17 cellular contexts compared by ENCODE assay signal in the genomic region with DNA sequence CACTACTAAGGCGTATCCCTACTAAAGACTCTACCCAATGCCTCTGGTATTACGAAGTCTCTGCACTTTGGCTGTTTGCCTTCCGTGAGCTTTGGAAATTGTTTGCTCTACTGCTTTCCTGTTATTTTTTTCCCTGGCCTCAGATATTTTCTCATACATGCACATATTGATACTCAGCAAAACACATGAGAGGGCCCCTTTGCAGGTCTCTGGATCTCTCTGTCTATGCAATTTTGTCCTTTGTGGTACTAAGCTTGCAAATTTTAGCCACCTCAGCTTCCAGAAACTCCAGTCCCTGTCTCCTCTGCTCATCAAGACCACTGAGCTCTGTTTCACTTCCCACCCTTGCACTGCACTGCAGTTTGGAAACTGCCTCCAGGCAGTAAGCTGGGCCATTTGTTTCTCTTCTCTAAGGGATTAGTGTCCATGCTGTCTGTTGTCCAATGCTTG. TPM values are rescaled to one million over a fixed set of nuclear protein-coding genes. Genes with fewer than 3 reads are reported as not detected.
DNase-seq lines count a peak whose midpoint lies in the region; ATAC-seq and TF ChIP-seq lines count a peak whose summit lies in the region.
"Had no signal": no experiment of that assay in that cellular context is flagged by ENCODE, and none has a peak within 500 bp of the region (broad histone marks: within the 10 kb centered on the region; RNA-seq: fewer than 3 reads in every experiment).

No MANE protein-coding gene starts in this region.

- no peak overlapping the region for H2BK20ac ChIP-seq in IMR-90 (ENCODE audit: low read depth, low read length)

- TF ChIP-seq RAD21 in IMR-90 (IDR thresholded peaks at IDR 0.05; ENCODE audit: low read length), result no peak

- H3K36me3 ChIP-seq in IMR-90 (ENCODE audit: control insufficient read depth, insufficient read depth, low read length) (no peaks in the 10 kb centered on the region; the same call in 1 of the 2 replicates), Caco-2 (ENCODE audit: control insufficient read depth, insufficient read depth, low read length) (no peaks in the 10 kb centered on the region)
- H3K36me3 ChIP-seq: neutrophil, thoracic aorta had no signal

- no peaks in the 10 kb centered on the region for H3K27me3 ChIP-seq in IMR-90 (ENCODE audit: control insufficient read depth, insufficient read depth, low read length)
- H3K27me3 ChIP-seq in Caco-2 (replicated peaks; ENCODE audit: control insufficient read depth, insufficient read depth, low read length), result no peaks in the 10 kb centered on the region
- H3K27me3 ChIP-seq: BLaER1, neutrophil had no signal

- no peak overlapping the region for H4K91ac ChIP-seq in IMR-90 (ENCODE audit: insufficient read depth, low read depth, low read length)

- H3K4me1 ChIP-seq in IMR-90 (ENCODE audit: control insufficient read depth, insufficient read depth, low read length), result no peaks in the 10 kb centered on the region
- H3K4me1 ChIP-seq in Caco-2, result no peaks in the 10 kb centered on the region

- no peak overlapping the region for H3K56ac ChIP-seq in IMR-90 (ENCODE audit: extremely low read depth, insufficient read depth, low read length)

- peaks cover 15 to 19% of the 10 kb centered on the region in 2 experiments; a peak in 3 of 4 replicates for H3K79me1 ChIP-seq in IMR-90 (ENCODE audit: low read depth in 1 of 2, low read length in 2 of 2)

- H2AK9ac ChIP-seq in IMR-90 (replicated peaks; ENCODE audit: low read depth, low read length, poor library complexity), result no peak overlapping the region

- no peak overlapping the region for H3K27ac ChIP-seq in IMR-90 (ENCODE audit: insufficient read depth, low read length)
- H3K27ac ChIP-seq: BLaER1, neutrophil, thoracic aorta had no signal

- H3K4me3 ChIP-seq in IMR-90 (ENCODE audit: insufficient read depth, low read depth, low read length) (no peak overlapping the region), Caco-2 (ENCODE audit: low read depth, low read length) (no peak overlapping the region)
- H3K4me3 ChIP-seq: BLaER1, thoracic aorta had no signal

- H2AFZ ChIP-seq in IMR-90 (replicated peaks; ENCODE audit: low read length, poor library complexity), result no peak overlapping the region

- H3K4me2 ChIP-seq in IMR-90 (ENCODE audit: low read depth, low read length), result no peak overlapping the region
- H3K4me2 ChIP-seq: BLaER1 had no signal

- TF ChIP-seq CTCF in IMR-90 (conservative IDR thresholded peaks at IDR 0.05; ENCODE audit: low read depth, low read length), result no peak
- no peak for TF ChIP-seq CTCF in WTC11 (IDR thresholded peaks at IDR 0.05)
- no peak for TF ChIP-seq CTCF in Caco-2 (IDR thresholded peaks at IDR 0.05; ENCODE audit: insufficient read depth in 1 of 2, low read depth in 1 of 2, low read length in 1 of 2, severe bottlenecking in 1 of 2, unreplicated experiment in 1 of 2)

- intact Hi-C loops in IMR-90 (cut with micrococcal nuclease) (loop anchor here (5.0 kb wide), 1 partner anchor 152 kb away; a partner anchor contains a TSS), Caco-2 (cut with micrococcal nuclease; ENCODE audit: unreplicated experiment) (no loop called here)

- no peak overlapping the region for H3K4ac ChIP-seq in IMR-90 (ENCODE audit: low read depth, low read length)

- H2BK15ac ChIP-seq in IMR-90 (ENCODE audit: low read depth, low read length), result no peak overlapping the region

- in situ Hi-C loops in IMR-90 (cut with MboI; ENCODE audit: low sequenced_read_pairs), result no loop called here

- H3K9me1 ChIP-seq in IMR-90 (ENCODE audit: insufficient read depth, low read length), result no peaks in the 10 kb centered on the region

- H2AK5ac ChIP-seq in IMR-90 (ENCODE audit: low read depth, low read length), result no peak overlapping the region

- H3K27ac Mint-ChIP-seq in WTC11 (peak overlapping the region; percentile 25; the same call in 1 of the 2 replicates), Caco-2 (ENCODE audit: unreplicated experiment) (no peak overlapping the region)
- H3K27ac Mint-ChIP-seq: memory B cell had no signal

- BruUV-seq in IMR-90 (replicated peaks; lab: Mats Ljungman, UMichigan) (no TSS peak), Caco-2 (replicated peaks; lab: Mats Ljungman, UMichigan) (no TSS peak)

- WGBS in IMR-90 (ENCODE audit: extremely low coverage in 2 of 2, insufficient read length in 1 of 2), 2 experiments, result 83% methylated on average over 2 of the region's 3 CpGs; no CpG with 5 or more reads in 1 of the 2 experiments

- no peak overlapping the region for H4K8ac ChIP-seq in IMR-90 (ENCODE audit: low read depth in 2 of 2, low read length in 2 of 2)

- H3K23ac ChIP-seq in IMR-90 (ENCODE audit: low read depth, low read length), result no peak overlapping the region

- no peak overlapping the region for H2BK120ac ChIP-seq in IMR-90 (ENCODE audit: low read depth, low read length)

- H2BK5ac ChIP-seq in IMR-90 (ENCODE audit: low read depth, low read length, poor library complexity, severe bottlenecking), result no peak overlapping the region

- TF ChIP-seq POLR2A in IMR-90 (IDR thresholded peaks at IDR 0.05; ENCODE audit: low read depth, low read length), result no peak

- H4K20me1 ChIP-seq in IMR-90 (ENCODE audit: insufficient read depth, low read length), result 0 out of 2 replicates have a peak, but pooled peaks cover 3% of the 10 kb centered on the region
- H4K20me1 ChIP-seq: BLaER1 had no signal

- H4K5ac ChIP-seq in IMR-90 (ENCODE audit: low read depth, low read length), result no peak overlapping the region

- CTCF ChIA-PET in IMR-90 (lab: Yijun Ruan, JAX), result interaction anchor here (0.9 kb wide), 1 partner anchor 9 kb away, joined by 4 read pairs; no protein-coding TSS in a partner anchor
- CTCF ChIA-PET in WTC11 (lab: Charles Lee), result interaction anchor here (1.4 to 1.6 kb wide), 2 partner anchors 94 to 207 kb away, joined by 3 to 8 read pairs; no protein-coding TSS in a partner anchor
- CTCF ChIA-PET in Caco-2 (lab: Charles Lee), result no interaction called here

- H3K9me3 ChIP-seq in IMR-90 (ENCODE audit: control insufficient read depth, insufficient read depth, low read length) (0 out of 2 replicates have a peak, but pooled peaks cover 1% of the 10 kb centered on the region), Caco-2 (peaks cover 7% of the 10 kb centered on the region)
- H3K9me3 ChIP-seq: neutrophil, thoracic aorta had no signal

- H3K4me3 Mint-ChIP-seq in WTC11, result no peak overlapping the region
- no peak overlapping the region for H3K4me3 Mint-ChIP-seq in Caco-2 (ENCODE audit: unreplicated experiment)
- H3K4me3 Mint-ChIP-seq: memory B cell had no signal

- POLR2A ChIA-PET in IMR-90 (lab: Charles Lee; ENCODE audit: unreplicated experiment), result no interaction called here
- POLR2A ChIA-PET in WTC11 (lab: Charles Lee), result no interaction called here
- POLR2A ChIA-PET in Caco-2 (lab: Charles Lee), result no interaction called here

- dilution Hi-C loops in IMR-90 (cut with HindIII; ENCODE audit: low sequenced_read_pairs, unreplicated experiment), result no loop called here

- H3K4me1 Mint-ChIP-seq in WTC11 (peaks cover 8% of the 10 kb centered on the region; the same call in 1 of the 2 replicates), Caco-2 (ENCODE audit: low read depth, unreplicated experiment) (peaks cover 12% of the 10 kb centered on the region)
- H3K4me1 Mint-ChIP-seq: memory B cell had no signal

- peaks cover 20% of the 10 kb centered on the region for H3K9me3 Mint-ChIP-seq in WTC11
- peaks cover 18% of the 10 kb centered on the region for H3K9me3 Mint-ChIP-seq in Caco-2 (ENCODE audit: unreplicated experiment)

- H3K18ac ChIP-seq in IMR-90 (ENCODE audit: low read depth, low read length), result no peak overlapping the region

- H3K9ac ChIP-seq in IMR-90 (ENCODE audit: low read depth, low read length), result no peak overlapping the region
- H3K9ac ChIP-seq: BLaER1 had no signal

- H3K14ac ChIP-seq in IMR-90 (replicated peaks; ENCODE audit: low read depth, low read length), result no peak overlapping the region

- ATAC-seq in IMR-90 (ENCODE audit: low read depth), result no peak
- ATAC-seq in WTC11, result no peak

- H3K27me3 Mint-ChIP-seq in WTC11 (ENCODE audit: low read depth) (no peaks in the 10 kb centered on the region), Caco-2 (ENCODE audit: insufficient read depth, unreplicated experiment) (no peaks in the 10 kb centered on the region)
- H3K27me3 Mint-ChIP-seq: memory B cell had no signal

- DNase-seq in IMR-90, result peak; percentile 25
- DNase-seq in WTC11 (ENCODE audit: low spot score), result no peak
- peak; percentile 6 for DNase-seq in kidney glomerular epithelial cell (lab: John Stamatoyannopoulos, UW)
- peak; percentile 6 for DNase-seq in renal cortical epithelial cell (ENCODE audit: low read depth)
- DNase-seq in Caco-2, result no peak
- DNase-seq in SKM-1 treated with dmso at 0.1 percent for 144 hours (lab: John Stamatoyannopoulos, UW; ENCODE audit: unreplicated experiment), result no peak
- DNase-seq in AG20443 (ENCODE audit: low spot score), result no peak
- DNase-seq: activated CD4-positive, alpha-beta T cell treated with anti-CD3 and anti-CD28 coated beads for 48 hours; activated naive CD4-positive, alpha-beta T cell treated with anti-CD3 and anti-CD28 coated beads, Interleukin-2, amount 50 U/mL, for 16 hours; effector memory CD4-positive, alpha-beta T cell; NCI-H748 treated with DMSO at 0.1 percent for 48 hours; stimulated activated CD4-positive, alpha-beta T cell treated with anti-CD3 and anti-CD28 coated beads, Interleukin-4, amount 100 ng/mL, for 1 hour; stimulated activated CD8-positive, alpha-beta memory T cell treated with anti-CD3 and anti-CD28 coated beads, Interleukin-4, amount 100 ng/mL, for 48 hours had no signal

- peaks cover 36% of the 10 kb centered on the region for H3K36me3 Mint-ChIP-seq in WTC11
- peaks cover 28% of the 10 kb centered on the region for H3K36me3 Mint-ChIP-seq in Caco-2 (ENCODE audit: insufficient read depth, unreplicated experiment)

TF ChIP-seq in WTC11, 78 proteins besides CTCF, POLR2A, EP300 and RAD21 (continues in another document):
- TF ChIP-seq ZNF423 (CRISPR knock-in tag; IDR thresholded peaks at IDR 0.05), result no peak
- TF ChIP-seq CREM (CRISPR knock-in tag; IDR thresholded peaks at IDR 0.05), result no peak

RNA-seq across cellular contexts. Expression of a gene that starts 46.6 kb away (rescaled TPM):
- total RNA-seq in IMR-90 (2012; rRNA removed) (19.9 and 26.9 TPM in 2 replicates), WTC11 (2021) (27.0 to 31.2 TPM (median 28.8 TPM) in 3 replicates), renal cortical epithelial cell (30.5 and 37.7 TPM in 2 replicates), Caco-2 (2022) (24.8 and 25.3 TPM in 2 replicates)
- 7.2 and 8.4 TPM in 2 replicates for polyA plus RNA-seq in IMR-90 (2012; rRNA removed)
- polyA plus RNA-seq in IMR-90 (2012; cell fraction: cytosol; rRNA removed), result 1.4 and 2.6 TPM in 2 replicates
- polyA plus RNA-seq in IMR-90 (2012; cell fraction: nucleus; rRNA removed; ENCODE audit: low replicate concordance), result 0.98 and 9.0 TPM in 2 replicates

Comparison
In these comparisons a context has a peak if more than half of its experiments do, and no peak if none do; other contexts are left out.
1. DNase-seq: peak in IMR-90 (single experiment), kidney glomerular epithelial cell (single experiment) and renal cortical epithelial cell (single experiment); none in WTC11 (single experiment), Caco-2 (0 of 2), SKM-1 treated with dmso at 0.1 percent for 144 hours (single experiment) and AG20443 (single experiment).